ENCODE assay signal across 1 cellular context in the genomic region with DNA sequence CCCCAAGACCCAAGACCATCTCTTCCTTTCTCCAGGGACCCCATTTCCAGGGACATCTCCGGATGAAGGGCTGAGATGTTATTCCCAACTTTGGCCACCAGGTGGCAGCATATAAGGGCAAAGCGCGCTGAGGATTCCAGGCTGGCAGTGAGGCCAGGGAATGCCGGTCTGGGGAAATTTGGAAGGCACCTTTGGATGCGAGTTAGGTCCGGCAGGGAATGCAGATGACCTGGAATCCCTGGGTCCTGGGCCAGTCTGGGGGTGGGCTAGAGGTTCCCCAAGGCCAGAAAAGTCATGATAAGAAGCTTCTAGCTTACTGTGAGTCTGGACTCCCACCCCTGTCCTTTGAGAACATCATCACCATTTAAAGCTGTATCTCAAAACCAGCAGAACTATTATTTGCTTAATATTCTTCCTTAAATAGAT.
A peak's percentile ranks its signal among the peaks of the same experiment; 100 is the strongest.
TF ChIP-seq lines count a peak whose summit lies in the region.

No MANE protein-coding gene starts in this region.

TF ChIP-seq in K562, 482 proteins besides CTCF, POLR2A, EP300 and RAD21:
- TF ChIP-seq SMC3 (conservative IDR thresholded peaks at IDR 0.05; ENCODE audit: insufficient read depth, low read depth, low read length) (peak; percentile 66), TAF9B (IDR thresholded peaks at IDR 0.05; ENCODE audit: partially characterized antibody) (no peak)
